ENCODE assay signal across 1 cellular context in genomic region chr17:81967533-81968395, GRCh38.
A peak's percentile ranks its signal among the peaks of the same experiment; 100 is the strongest.
TF ChIP-seq lines count a peak whose summit lies in the region.

No MANE protein-coding gene starts in this region.

TF ChIP-seq in GM12878, 131 proteins besides CTCF, POLR2A, EP300 and RAD21 (continues in another document):
- TF ChIP-seq RBBP5 (conservative IDR thresholded peaks at IDR 0.05) = no peak
- peak; percentile 99 for TF ChIP-seq TCF7 (IDR thresholded peaks at IDR 0.05; ENCODE audit: borderline replicate concordance)
- TF ChIP-seq JUNB (IDR thresholded peaks at IDR 0.05) = no peak
- no peak for TF ChIP-seq ZBED1 (IDR thresholded peaks at IDR 0.05; ENCODE audit: borderline replicate concordance)
- TF ChIP-seq, protein P1, sequence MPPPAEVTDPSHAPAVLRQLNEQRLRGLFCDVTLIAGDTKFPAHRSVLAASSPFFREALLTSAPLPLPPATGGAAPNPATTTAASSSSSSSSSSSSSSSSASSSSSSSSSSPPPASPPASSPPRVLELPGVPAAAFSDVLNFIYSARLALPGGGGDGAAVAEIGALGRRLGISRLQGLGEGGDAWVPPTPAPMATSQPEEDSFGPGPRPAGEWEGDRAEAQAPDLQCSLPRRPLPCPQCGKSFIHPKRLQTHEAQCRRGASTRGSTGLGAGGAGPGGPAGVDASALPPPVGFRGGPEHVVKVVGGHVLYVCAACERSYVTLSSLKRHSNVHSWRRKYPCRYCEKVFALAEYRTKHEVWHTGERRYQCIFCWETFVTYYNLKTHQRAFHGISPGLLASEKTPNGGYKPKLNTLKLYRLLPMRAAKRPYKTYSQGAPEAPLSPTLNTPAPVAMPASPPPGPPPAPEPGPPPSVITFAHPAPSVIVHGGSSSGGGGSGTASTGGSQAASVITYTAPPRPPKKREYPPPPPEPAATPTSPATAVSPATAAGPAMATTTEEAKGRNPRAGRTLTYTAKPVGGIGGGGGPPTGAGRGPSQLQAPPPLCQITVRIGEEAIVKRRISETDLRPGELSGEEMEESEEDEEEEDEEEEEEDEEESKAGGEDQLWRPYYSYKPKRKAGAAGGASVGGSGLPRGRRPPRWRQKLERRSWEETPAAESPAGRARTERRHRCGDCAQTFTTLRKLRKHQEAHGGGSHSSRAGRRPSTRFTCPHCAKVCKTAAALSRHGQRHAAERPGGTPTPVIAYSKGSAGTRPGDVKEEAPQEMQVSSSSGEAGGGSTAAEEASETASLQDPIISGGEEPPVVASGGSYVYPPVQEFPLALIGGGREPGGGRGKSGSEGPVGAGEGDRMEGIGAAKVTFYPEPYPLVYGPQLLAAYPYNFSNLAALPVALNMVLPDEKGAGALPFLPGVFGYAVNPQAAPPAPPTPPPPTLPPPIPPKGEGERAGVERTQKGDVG (CRISPR knock-in tag; IDR thresholded peaks at IDR 0.05) = no peak
- TF ChIP-seq, protein P2, sequence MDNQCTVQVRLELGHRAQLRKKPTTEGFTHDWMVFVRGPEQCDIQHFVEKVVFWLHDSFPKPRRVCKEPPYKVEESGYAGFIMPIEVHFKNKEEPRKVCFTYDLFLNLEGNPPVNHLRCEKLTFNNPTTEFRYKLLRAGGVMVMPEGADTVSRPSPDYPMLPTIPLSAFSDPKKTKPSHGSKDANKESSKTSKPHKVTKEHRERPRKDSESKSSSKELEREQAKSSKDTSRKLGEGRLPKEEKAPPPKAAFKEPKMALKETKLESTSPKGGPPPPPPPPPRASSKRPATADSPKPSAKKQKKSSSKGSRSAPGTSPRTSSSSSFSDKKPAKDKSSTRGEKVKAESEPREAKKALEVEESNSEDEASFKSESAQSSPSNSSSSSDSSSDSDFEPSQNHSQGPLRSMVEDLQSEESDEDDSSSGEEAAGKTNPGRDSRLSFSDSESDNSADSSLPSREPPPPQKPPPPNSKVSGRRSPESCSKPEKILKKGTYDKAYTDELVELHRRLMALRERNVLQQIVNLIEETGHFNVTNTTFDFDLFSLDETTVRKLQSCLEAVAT (IDR thresholded peaks at IDR 0.05) = no peak
- TF ChIP-seq TCF12 (IDR thresholded peaks at IDR 0.05; ENCODE audit: low read depth, low read length) = no peak
- no peak for TF ChIP-seq ZSCAN29 (IDR thresholded peaks at IDR 0.05)
- no peak for TF ChIP-seq BACH1 (IDR thresholded peaks at IDR 0.05; ENCODE audit: borderline replicate concordance)
- TF ChIP-seq, protein P3, sequence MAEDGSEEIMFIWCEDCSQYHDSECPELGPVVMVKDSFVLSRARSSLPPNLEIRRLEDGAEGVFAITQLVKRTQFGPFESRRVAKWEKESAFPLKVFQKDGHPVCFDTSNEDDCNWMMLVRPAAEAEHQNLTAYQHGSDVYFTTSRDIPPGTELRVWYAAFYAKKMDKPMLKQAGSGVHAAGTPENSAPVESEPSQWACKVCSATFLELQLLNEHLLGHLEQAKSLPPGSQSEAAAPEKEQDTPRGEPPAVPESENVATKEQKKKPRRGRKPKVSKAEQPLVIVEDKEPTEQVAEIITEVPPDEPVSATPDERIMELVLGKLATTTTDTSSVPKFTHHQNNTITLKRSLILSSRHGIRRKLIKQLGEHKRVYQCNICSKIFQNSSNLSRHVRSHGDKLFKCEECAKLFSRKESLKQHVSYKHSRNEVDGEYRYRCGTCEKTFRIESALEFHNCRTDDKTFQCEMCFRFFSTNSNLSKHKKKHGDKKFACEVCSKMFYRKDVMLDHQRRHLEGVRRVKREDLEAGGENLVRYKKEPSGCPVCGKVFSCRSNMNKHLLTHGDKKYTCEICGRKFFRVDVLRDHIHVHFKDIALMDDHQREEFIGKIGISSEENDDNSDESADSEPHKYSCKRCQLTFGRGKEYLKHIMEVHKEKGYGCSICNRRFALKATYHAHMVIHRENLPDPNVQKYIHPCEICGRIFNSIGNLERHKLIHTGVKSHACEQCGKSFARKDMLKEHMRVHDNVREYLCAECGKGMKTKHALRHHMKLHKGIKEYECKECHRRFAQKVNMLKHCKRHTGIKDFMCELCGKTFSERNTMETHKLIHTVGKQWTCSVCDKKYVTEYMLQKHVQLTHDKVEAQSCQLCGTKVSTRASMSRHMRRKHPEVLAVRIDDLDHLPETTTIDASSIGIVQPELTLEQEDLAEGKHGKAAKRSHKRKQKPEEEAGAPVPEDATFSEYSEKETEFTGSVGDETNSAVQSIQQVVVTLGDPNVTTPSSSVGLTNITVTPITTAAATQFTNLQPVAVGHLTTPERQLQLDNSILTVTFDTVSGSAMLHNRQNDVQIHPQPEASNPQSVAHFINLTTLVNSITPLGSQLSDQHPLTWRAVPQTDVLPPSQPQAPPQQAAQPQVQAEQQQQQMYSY (CRISPR knock-in tag; IDR thresholded peaks at IDR 0.05) = no peak
- peak; percentile 66 for TF ChIP-seq MEF2B (IDR thresholded peaks at IDR 0.05; ENCODE audit: partially characterized antibody, poor library complexity, severe bottlenecking)
- TF ChIP-seq BHLHE40 (IDR thresholded peaks at IDR 0.05; ENCODE audit: borderline replicate concordance in 1 of 2, low read depth in 2 of 2, low read length in 1 of 2) = peak; percentile 9 to 70; a peak in 2 of 4 replicates
- TF ChIP-seq GABPA (IDR thresholded peaks at IDR 0.05; ENCODE audit: low read depth) = no peak
- TF ChIP-seq, protein P4, sequence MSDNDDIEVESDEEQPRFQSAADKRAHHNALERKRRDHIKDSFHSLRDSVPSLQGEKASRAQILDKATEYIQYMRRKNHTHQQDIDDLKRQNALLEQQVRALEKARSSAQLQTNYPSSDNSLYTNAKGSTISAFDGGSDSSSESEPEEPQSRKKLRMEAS (IDR thresholded peaks at IDR 0.05; ENCODE audit: low read depth, low read length) = peak; percentile 75; the same call in 1 of the 2 replicates
- TF ChIP-seq, protein P5, sequence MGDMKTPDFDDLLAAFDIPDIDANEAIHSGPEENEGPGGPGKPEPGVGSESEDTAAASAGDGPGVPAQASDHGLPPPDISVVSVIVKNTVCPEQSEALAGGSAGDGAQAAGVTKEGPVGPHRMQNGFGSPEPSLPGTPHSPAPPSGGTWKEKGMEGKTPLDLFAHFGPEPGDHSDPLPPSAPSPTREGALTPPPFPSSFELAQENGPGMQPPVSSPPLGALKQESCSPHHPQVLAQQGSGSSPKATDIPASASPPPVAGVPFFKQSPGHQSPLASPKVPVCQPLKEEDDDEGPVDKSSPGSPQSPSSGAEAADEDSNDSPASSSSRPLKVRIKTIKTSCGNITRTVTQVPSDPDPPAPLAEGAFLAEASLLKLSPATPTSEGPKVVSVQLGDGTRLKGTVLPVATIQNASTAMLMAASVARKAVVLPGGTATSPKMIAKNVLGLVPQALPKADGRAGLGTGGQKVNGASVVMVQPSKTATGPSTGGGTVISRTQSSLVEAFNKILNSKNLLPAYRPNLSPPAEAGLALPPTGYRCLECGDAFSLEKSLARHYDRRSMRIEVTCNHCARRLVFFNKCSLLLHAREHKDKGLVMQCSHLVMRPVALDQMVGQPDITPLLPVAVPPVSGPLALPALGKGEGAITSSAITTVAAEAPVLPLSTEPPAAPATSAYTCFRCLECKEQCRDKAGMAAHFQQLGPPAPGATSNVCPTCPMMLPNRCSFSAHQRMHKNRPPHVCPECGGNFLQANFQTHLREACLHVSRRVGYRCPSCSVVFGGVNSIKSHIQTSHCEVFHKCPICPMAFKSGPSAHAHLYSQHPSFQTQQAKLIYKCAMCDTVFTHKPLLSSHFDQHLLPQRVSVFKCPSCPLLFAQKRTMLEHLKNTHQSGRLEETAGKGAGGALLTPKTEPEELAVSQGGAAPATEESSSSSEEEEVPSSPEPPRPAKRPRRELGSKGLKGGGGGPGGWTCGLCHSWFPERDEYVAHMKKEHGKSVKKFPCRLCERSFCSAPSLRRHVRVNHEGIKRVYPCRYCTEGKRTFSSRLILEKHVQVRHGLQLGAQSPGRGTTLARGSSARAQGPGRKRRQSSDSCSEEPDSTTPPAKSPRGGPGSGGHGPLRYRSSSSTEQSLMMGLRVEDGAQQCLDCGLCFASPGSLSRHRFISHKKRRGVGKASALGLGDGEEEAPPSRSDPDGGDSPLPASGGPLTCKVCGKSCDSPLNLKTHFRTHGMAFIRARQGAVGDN (IDR thresholded peaks at IDR 0.05) = peak; percentile 76
- TF ChIP-seq USF2 (IDR thresholded peaks at IDR 0.05; ENCODE audit: borderline replicate concordance, low read depth, low read length) = peak; percentile 89
- peak; percentile 73 for TF ChIP-seq HDGF (IDR thresholded peaks at IDR 0.05)
- no peak for TF ChIP-seq MTA2 (IDR thresholded peaks at IDR 0.05; ENCODE audit: low read depth)
- no peak for TF ChIP-seq ETV6 (conservative IDR thresholded peaks at IDR 0.05 in 1 of 2, IDR thresholded peaks at IDR 0.05 in 1 of 2; ENCODE audit: borderline replicate concordance in 1 of 2, low read depth in 1 of 2)
- 0 out of 2 replicates have a peak, but pooled peaks have one; percentile 26 for TF ChIP-seq YY1 (IDR thresholded peaks at IDR 0.05; ENCODE audit: low read depth, low read length)
- peak in 1 of 2 experiments; percentile 98; a peak in 2 of 3 replicates for TF ChIP-seq EGR1 (IDR thresholded peaks at IDR 0.05; ENCODE audit: borderline replicate concordance in 1 of 2, low read depth in 2 of 2, low read length in 2 of 2)
- TF ChIP-seq SMAD1 (IDR thresholded peaks at IDR 0.05; ENCODE audit: low read depth, partially characterized antibody) = no peak
- no peak for TF ChIP-seq SREBF2 (IDR thresholded peaks at IDR 0.05; ENCODE audit: low read length)
- TF ChIP-seq BMI1 (IDR thresholded peaks at IDR 0.05; ENCODE audit: borderline replicate concordance) = no peak
- TF ChIP-seq CREB1 (IDR thresholded peaks at IDR 0.05; ENCODE audit: low read depth) = no peak
- no peak for TF ChIP-seq NFXL1 (IDR thresholded peaks at IDR 0.05; ENCODE audit: borderline replicate concordance)
- TF ChIP-seq MXI1 (IDR thresholded peaks at IDR 0.05; ENCODE audit: low read depth, low read length) = 0 out of 2 replicates have a peak, but pooled peaks have one; percentile 22
- TF ChIP-seq NBN (IDR thresholded peaks at IDR 0.05) = no peak; the same call in 1 of the 2 replicates
- no peak; the same call in 1 of the 2 replicates for TF ChIP-seq GATAD2B (conservative IDR thresholded peaks at IDR 0.05; ENCODE audit: low read depth)
- TF ChIP-seq STAT3 (IDR thresholded peaks at IDR 0.05; ENCODE audit: low read depth, low read length) = no peak
- peak; percentile 91 for TF ChIP-seq RAD51 (IDR thresholded peaks at IDR 0.05)
- no peak for TF ChIP-seq HSF1 (IDR thresholded peaks at IDR 0.05; ENCODE audit: low read depth, low read length)
- TF ChIP-seq ATF3 (IDR thresholded peaks at IDR 0.05; ENCODE audit: borderline replicate concordance, extremely low read depth, low read depth, low read length) = peak; percentile 65; the same call in 1 of the 2 replicates
- TF ChIP-seq STAT1 (conservative IDR thresholded peaks at IDR 0.05) = no peak
- TF ChIP-seq IKZF1 (conservative IDR thresholded peaks at IDR 0.05) = peak; percentile 68
- TF ChIP-seq SUPT20H (IDR thresholded peaks at IDR 0.05; ENCODE audit: borderline replicate concordance, control insufficient read depth, low read depth, low read length) = no peak
- no peak for TF ChIP-seq FOS (IDR thresholded peaks at IDR 0.05; ENCODE audit: borderline replicate concordance, extremely low read depth, insufficient read length)
- peak; percentile 88 for TF ChIP-seq USF1 (IDR thresholded peaks at IDR 0.05; ENCODE audit: borderline replicate concordance, extremely low read length, insufficient read depth, low read depth, low read length)
- peak in 1 of 2 experiments; percentile 14; a peak in 1 of 4 replicates for TF ChIP-seq IKZF2 (IDR thresholded peaks at IDR 0.05)
- TF ChIP-seq ZNF274 (IDR thresholded peaks at IDR 0.05; ENCODE audit: insufficient read depth, insufficient read length) = no peak
- TF ChIP-seq REST (IDR thresholded peaks at IDR 0.05; ENCODE audit: low read depth, low read length) = no peak
- no peak for TF ChIP-seq IRF4 (IDR thresholded peaks at IDR 0.05; ENCODE audit: low read depth, low read length)
